ENCODE assay signal across 1 cellular context in the genomic region with DNA sequence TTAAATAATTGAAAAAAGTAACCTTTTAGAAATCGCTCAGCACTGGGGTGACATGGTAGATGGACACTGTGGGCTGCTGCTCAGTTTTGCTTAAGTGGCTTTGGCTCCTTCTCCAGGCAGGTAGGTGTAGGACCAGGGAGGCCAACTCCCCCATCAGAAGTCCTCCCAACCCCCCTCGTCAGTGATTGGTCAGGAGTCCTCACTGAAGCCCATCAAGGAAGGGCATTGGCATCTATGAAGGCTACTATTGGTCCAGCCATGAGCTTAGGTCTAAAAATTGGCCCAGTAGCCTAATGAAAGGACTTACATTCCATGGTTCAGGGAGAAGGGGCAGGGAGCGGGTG.
TF ChIP-seq lines count a peak whose summit lies in the region.

No MANE protein-coding gene starts in this region.

TF ChIP-seq in liver, 16 proteins besides CTCF, POLR2A, EP300 and RAD21:
- TF ChIP-seq, protein P1, sequence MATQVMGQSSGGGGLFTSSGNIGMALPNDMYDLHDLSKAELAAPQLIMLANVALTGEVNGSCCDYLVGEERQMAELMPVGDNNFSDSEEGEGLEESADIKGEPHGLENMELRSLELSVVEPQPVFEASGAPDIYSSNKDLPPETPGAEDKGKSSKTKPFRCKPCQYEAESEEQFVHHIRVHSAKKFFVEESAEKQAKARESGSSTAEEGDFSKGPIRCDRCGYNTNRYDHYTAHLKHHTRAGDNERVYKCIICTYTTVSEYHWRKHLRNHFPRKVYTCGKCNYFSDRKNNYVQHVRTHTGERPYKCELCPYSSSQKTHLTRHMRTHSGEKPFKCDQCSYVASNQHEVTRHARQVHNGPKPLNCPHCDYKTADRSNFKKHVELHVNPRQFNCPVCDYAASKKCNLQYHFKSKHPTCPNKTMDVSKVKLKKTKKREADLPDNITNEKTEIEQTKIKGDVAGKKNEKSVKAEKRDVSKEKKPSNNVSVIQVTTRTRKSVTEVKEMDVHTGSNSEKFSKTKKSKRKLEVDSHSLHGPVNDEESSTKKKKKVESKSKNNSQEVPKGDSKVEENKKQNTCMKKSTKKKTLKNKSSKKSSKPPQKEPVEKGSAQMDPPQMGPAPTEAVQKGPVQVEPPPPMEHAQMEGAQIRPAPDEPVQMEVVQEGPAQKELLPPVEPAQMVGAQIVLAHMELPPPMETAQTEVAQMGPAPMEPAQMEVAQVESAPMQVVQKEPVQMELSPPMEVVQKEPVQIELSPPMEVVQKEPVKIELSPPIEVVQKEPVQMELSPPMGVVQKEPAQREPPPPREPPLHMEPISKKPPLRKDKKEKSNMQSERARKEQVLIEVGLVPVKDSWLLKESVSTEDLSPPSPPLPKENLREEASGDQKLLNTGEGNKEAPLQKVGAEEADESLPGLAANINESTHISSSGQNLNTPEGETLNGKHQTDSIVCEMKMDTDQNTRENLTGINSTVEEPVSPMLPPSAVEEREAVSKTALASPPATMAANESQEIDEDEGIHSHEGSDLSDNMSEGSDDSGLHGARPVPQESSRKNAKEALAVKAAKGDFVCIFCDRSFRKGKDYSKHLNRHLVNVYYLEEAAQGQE (IDR thresholded peaks at IDR 0.05): no peak
- TF ChIP-seq SP1 (IDR thresholded peaks at IDR 0.05): no peak
- TF ChIP-seq, protein P2, sequence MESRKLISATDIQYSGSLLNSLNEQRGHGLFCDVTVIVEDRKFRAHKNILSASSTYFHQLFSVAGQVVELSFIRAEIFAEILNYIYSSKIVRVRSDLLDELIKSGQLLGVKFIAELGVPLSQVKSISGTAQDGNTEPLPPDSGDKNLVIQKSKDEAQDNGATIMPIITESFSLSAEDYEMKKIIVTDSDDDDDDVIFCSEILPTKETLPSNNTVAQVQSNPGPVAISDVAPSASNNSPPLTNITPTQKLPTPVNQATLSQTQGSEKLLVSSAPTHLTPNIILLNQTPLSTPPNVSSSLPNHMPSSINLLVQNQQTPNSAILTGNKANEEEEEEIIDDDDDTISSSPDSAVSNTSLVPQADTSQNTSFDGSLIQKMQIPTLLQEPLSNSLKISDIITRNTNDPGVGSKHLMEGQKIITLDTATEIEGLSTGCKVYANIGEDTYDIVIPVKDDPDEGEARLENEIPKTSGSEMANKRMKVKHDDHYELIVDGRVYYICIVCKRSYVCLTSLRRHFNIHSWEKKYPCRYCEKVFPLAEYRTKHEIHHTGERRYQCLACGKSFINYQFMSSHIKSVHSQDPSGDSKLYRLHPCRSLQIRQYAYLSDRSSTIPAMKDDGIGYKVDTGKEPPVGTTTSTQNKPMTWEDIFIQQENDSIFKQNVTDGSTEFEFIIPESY (IDR thresholded peaks at IDR 0.05): no peak
- no peak for TF ChIP-seq HNF4A (conservative IDR thresholded peaks at IDR 0.05)
- no peak for TF ChIP-seq TAF1 (conservative IDR thresholded peaks at IDR 0.05)
- TF ChIP-seq RXRA (IDR thresholded peaks at IDR 0.05): no peak
- no peak for TF ChIP-seq NR2F2 (IDR thresholded peaks at IDR 0.05)
- no peak for TF ChIP-seq JUND (IDR thresholded peaks at IDR 0.05)
- TF ChIP-seq HNF4G (IDR thresholded peaks at IDR 0.05): no peak
- TF ChIP-seq GABPA (IDR thresholded peaks at IDR 0.05 in 1 of 2, conservative IDR thresholded peaks at IDR 0.05 in 1 of 2): no peak
